ENCODE assay signal across 8 cellular contexts in the genomic region with DNA sequence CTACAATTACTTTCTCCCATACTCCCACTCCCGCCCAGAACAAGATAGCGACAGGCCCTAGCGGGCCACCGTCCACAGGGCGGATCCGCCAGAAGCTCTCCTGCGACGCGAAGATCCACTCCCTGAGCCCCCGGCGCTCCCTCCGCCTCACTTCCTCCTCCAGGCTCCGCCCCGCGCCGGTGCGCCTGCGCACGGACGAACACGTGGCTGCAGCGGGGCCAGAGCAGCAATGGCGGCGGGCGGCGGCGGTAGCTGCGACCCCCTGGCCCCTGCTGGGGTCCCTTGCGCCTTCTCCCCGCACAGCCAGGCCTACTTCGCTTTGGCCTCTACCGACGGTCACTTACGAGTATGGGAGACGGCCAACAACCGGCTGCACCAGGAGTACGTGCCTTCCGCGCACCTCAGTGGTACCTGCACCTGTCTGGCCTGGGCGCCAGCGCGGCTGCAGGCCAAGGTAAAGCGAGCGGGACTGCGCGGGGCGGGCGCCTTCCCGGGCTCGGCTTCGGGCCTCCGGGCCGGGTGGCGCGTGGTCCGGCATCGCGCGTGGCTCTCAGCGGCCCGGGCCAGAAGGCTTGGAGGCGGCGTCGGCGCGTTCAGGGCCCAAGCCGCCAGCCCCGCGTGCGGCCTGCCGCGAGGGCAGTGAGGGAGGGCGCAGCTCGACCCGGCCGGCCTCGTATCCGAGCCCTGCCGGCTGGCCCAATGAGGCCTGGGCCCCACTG. TPM values are rescaled to one million over a fixed set of nuclear protein-coding genes. Genes with fewer than 3 reads are reported as not detected.
DNase-seq lines count a peak whose midpoint lies in the region; ATAC-seq and TF ChIP-seq lines count a peak whose summit lies in the region.

A gene with protein sequence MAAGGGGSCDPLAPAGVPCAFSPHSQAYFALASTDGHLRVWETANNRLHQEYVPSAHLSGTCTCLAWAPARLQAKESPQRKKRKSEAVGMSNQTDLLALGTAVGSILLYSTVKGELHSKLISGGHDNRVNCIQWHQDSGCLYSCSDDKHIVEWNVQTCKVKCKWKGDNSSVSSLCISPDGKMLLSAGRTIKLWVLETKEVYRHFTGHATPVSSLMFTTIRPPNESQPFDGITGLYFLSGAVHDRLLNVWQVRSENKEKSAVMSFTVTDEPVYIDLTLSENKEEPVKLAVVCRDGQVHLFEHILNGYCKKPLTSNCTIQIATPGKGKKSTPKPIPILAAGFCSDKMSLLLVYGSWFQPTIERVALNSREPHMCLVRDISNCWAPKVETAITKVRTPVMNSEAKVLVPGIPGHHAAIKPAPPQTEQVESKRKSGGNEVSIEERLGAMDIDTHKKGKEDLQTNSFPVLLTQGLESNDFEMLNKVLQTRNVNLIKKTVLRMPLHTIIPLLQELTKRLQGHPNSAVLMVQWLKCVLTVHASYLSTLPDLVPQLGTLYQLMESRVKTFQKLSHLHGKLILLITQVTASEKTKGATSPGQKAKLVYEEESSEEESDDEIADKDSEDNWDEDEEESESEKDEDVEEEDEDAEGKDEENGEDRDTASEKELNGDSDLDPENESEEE (plus strand): TSS at position 198 of the 719 bp plus-strand sequence. CDS start 32 bp downstream, at position 230.

- peaks cover 37% of the 10 kb centered on the region for H3K36me3 Mint-ChIP-seq in activated T-helper 2 cell treated with anti-CD3 and anti-CD28 coated beads, Interferon-gamma antibody, Interleukin-2, Interleukin-4, amounts not matched to agents 10 μg/mL and 5 μg/mL and 100 μg/mL, durations not matched to agents 14 hours and 24 hours and 36 hours (ENCODE audit: low read depth)
- H3K36me3 Mint-ChIP-seq in natural killer cell treated with Interleukin-12 subunit alpha and Interleukin-12 subunit beta and Interleukin-15 and Interleukin-18, amount 100 ng/mL, for 72 hours, result peaks cover 5% of the 10 kb centered on the region

- peaks cover 25% of the 10 kb centered on the region for H3K36me3 ChIP-seq in RWPE2 (ENCODE audit: low read depth)

- peaks cover 32% of the 10 kb centered on the region for H3K4me1 ChIP-seq in RWPE2 (ENCODE audit: insufficient read depth, poor library complexity, severe bottlenecking)

- peak; percentile 84 for ATAC-seq in RWPE2 (ENCODE audit: low read depth)
- ATAC-seq in natural killer cell treated with Interleukin-12 subunit alpha and Interleukin-12 subunit beta and Interleukin-15 and Interleukin-18, amount 100 ng/mL, for 72 hours, result peak; percentile 99 to 100
- peak; percentile 98 for ATAC-seq in stimulated activated naive CD8-positive, alpha-beta T cell treated with anti-CD3 and anti-CD28 coated beads, Interleukin-15, Interleukin-2, amounts not matched to agents 100 U/mL and 50 U/mL, for 24 hours

- H3K27me3 ChIP-seq in RWPE2 (ENCODE audit: insufficient read depth, poor library complexity, severe bottlenecking), result no peaks in the 10 kb centered on the region

- DNase-seq in EH (ENCODE audit: low read depth) (peak; percentile 99), H4 (ENCODE audit: low spot score) (peak; percentile 95), LoVo (ENCODE audit: low spot score) (peak; percentile 99), RWPE2 (ENCODE audit: low spot score) (peak; percentile 99), fibroblast of peridontal ligament (ENCODE audit: extremely low read depth) (peak; percentile 98)
- peak; percentile 97 for DNase-seq in activated T-helper 2 cell treated with anti-CD3 and anti-CD28 coated beads, Interferon-gamma antibody, Interleukin-2, Interleukin-4, amounts not matched to agents 10 μg/mL and 5 μg/mL and 100 μg/mL, durations not matched to agents 14 hours and 24 hours and 36 hours (ENCODE audit: low spot score)
- peak; percentile 99 for DNase-seq in natural killer cell treated with Interleukin-12 subunit alpha and Interleukin-12 subunit beta and Interleukin-15 and Interleukin-18, amount 100 ng/mL, for 72 hours (ENCODE audit: low spot score)
- peak; percentile 98 for DNase-seq in stimulated activated naive CD8-positive, alpha-beta T cell treated with anti-CD3 and anti-CD28 coated beads, Interleukin-15, Interleukin-2, amounts not matched to agents 100 U/mL and 50 U/mL, for 24 hours

- peaks cover 7% of the 10 kb centered on the region for H3K27me3 Mint-ChIP-seq in activated T-helper 2 cell treated with anti-CD3 and anti-CD28 coated beads, Interferon-gamma antibody, Interleukin-2, Interleukin-4, amounts not matched to agents 10 μg/mL and 5 μg/mL and 100 μg/mL, durations not matched to agents 14 hours and 24 hours and 36 hours (ENCODE audit: low read depth)
- no peaks in the 10 kb centered on the region for H3K27me3 Mint-ChIP-seq in natural killer cell treated with Interleukin-12 subunit alpha and Interleukin-12 subunit beta and Interleukin-15 and Interleukin-18, amount 100 ng/mL, for 72 hours

- H3K4me3 ChIP-seq in RWPE2 (ENCODE audit: severe bottlenecking), result peak within 1 kb of the TSS; percentile 92

- H3K4me3 Mint-ChIP-seq in activated T-helper 2 cell treated with anti-CD3 and anti-CD28 coated beads, Interferon-gamma antibody, Interleukin-2, Interleukin-4, amounts not matched to agents 10 μg/mL and 5 μg/mL and 100 μg/mL, durations not matched to agents 14 hours and 24 hours and 36 hours (ENCODE audit: low read depth), result peak within 1 kb of the TSS; percentile 99
- peak within 1 kb of the TSS; percentile 100 for H3K4me3 Mint-ChIP-seq in natural killer cell treated with Interleukin-12 subunit alpha and Interleukin-12 subunit beta and Interleukin-15 and Interleukin-18, amount 100 ng/mL, for 72 hours

- peak within 1 kb of the TSS; percentile 95 for H3K27ac Mint-ChIP-seq in activated T-helper 2 cell treated with anti-CD3 and anti-CD28 coated beads, Interferon-gamma antibody, Interleukin-2, Interleukin-4, amounts not matched to agents 10 μg/mL and 5 μg/mL and 100 μg/mL, durations not matched to agents 14 hours and 24 hours and 36 hours
- H3K27ac Mint-ChIP-seq in natural killer cell treated with Interleukin-12 subunit alpha and Interleukin-12 subunit beta and Interleukin-15 and Interleukin-18, amount 100 ng/mL, for 72 hours, result peak within 1 kb of the TSS; percentile 89 to 94

- H3K9me3 ChIP-seq in RWPE2 (ENCODE audit: severe bottlenecking), result no peaks in the 10 kb centered on the region

- intact Hi-C loops in activated T-helper 2 cell treated with anti-CD3 and anti-CD28 coated beads, Interferon-gamma antibody, Interleukin-2, Interleukin-4, amounts not matched to agents 10 μg/mL and 5 μg/mL and 100 μg/mL, durations not matched to agents 14 hours and 24 hours and 36 hours (cut with micrococcal nuclease), result loop anchor here (1.0 to 10.0 kb wide), 3 partner anchors 24 to 220 kb away; a partner anchor contains a TSS

- peaks cover 38% of the 10 kb centered on the region for H3K4me1 Mint-ChIP-seq in activated T-helper 2 cell treated with anti-CD3 and anti-CD28 coated beads, Interferon-gamma antibody, Interleukin-2, Interleukin-4, amounts not matched to agents 10 μg/mL and 5 μg/mL and 100 μg/mL, durations not matched to agents 14 hours and 24 hours and 36 hours (ENCODE audit: low read depth)
- peaks cover 19 to 33% of the 10 kb centered on the region in 2 donors for H3K4me1 Mint-ChIP-seq in natural killer cell treated with Interleukin-12 subunit alpha and Interleukin-12 subunit beta and Interleukin-15 and Interleukin-18, amount 100 ng/mL, for 72 hours (ENCODE audit: low read depth in 2 of 2)

- H3K27ac ChIP-seq in RWPE2 (ENCODE audit: poor library complexity, severe bottlenecking), result peak within 1 kb of the TSS; percentile 87

- TF ChIP-seq CTCF in RWPE2 (IDR thresholded peaks at IDR 0.05; ENCODE audit: poor library complexity, severe bottlenecking), result no peak

- no peaks in the 10 kb centered on the region for H3K9me3 Mint-ChIP-seq in activated T-helper 2 cell treated with anti-CD3 and anti-CD28 coated beads, Interferon-gamma antibody, Interleukin-2, Interleukin-4, amounts not matched to agents 10 μg/mL and 5 μg/mL and 100 μg/mL, durations not matched to agents 14 hours and 24 hours and 36 hours
- no peaks in the 10 kb centered on the region for H3K9me3 Mint-ChIP-seq in natural killer cell treated with Interleukin-12 subunit alpha and Interleukin-12 subunit beta and Interleukin-15 and Interleukin-18, amount 100 ng/mL, for 72 hours

RNA-seq across cellular contexts. Expression of the gene that starts here (rescaled TPM):
- total RNA-seq in H4 (2014; rRNA removed; shearing (Covaris generic)), result 35.8 and 53.2 TPM in 2 replicates
- 117 and 128 TPM in 2 replicates for total RNA-seq in activated T-helper 2 cell treated with anti-CD3 and anti-CD28 coated beads, Interferon-gamma antibody, Interleukin-2, Interleukin-4, amounts not matched to agents 10 μg/mL and 5 μg/mL and 100 μg/mL, durations not matched to agents 14 hours and 24 hours and 36 hours
- total RNA-seq in natural killer cell treated with Interleukin-12 subunit alpha and Interleukin-12 subunit beta and Interleukin-15 and Interleukin-18, amount 100 ng/mL, for 72 hours, result 100 to 1,000 TPM in 1 of 2 donors, 10 to 100 TPM in 1; 85.8 to 143 TPM

Comparison
In these comparisons a context has a peak if more than half of its experiments do, and no peak if none do; other contexts are left out.
1. Peak in every context shown above with its lines: DNase-seq, ATAC-seq, H3K4me3 ChIP-seq and H3K27ac ChIP-seq.